ENCODE assay signal across 8 cellular contexts in the genomic region with DNA sequence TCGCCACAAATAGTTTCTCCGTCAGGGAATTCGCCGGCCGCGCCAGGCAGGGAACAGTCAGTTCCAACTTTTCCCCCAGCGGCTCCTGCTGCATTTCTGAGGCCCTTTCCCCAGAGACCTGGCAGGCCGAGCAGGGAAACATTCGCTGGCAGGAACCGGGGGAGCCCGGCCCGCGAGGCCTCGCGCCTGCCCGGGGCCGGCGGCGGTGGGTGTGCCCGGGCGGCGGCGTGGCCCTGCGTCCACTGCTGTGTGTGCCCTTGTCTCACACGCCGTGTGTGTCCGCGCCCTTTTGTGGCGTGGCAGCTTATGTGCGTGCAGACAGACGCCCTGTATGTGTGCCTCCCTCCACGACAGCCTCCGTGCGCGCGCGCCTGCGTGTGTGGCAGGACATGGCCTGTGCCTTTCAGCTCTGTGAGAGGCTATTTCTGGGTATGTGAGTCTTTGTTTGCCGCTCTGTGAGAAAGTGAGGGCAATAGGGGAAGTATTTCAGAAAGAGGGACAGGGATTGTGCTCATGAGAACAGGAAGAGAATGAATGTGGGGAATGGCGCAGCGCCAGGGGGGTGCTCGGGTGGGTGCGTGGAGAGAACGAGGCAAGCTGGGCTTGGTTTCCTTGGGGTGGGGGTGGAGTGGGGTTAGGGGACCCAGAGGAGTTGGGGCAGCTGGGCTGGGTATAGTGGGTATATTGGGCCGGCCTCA. TPM values are rescaled to one million over a fixed set of nuclear protein-coding genes. Genes with fewer than 3 reads are reported as not detected.
DNase-seq lines count a peak whose midpoint lies in the region; ATAC-seq and TF ChIP-seq lines count a peak whose summit lies in the region.

No MANE protein-coding gene starts in this region.

- POLR2A ChIA-PET in CD8-positive, alpha-beta memory T cell (lab: Charles Lee) = no interaction called here

- H3K4me2 ChIP-seq in KMS-11 = peak overlapping the region; percentile 66

- peaks cover 34 to 63% (median 38%) of the 10 kb centered on the region in 3 donors for H3K4me1 Mint-ChIP-seq in CD8-positive, alpha-beta memory T cell
- H3K4me1 Mint-ChIP-seq in activated T-helper 2 cell treated with anti-CD3 and anti-CD28 coated beads, Interferon-gamma antibody, Interleukin-2, Interleukin-4, amounts not matched to agents 10 μg/mL and 5 μg/mL and 100 μg/mL, durations not matched to agents 14 hours and 24 hours and 36 hours (ENCODE audit: low read depth) = peaks cover 13% of the 10 kb centered on the region
- peaks cover 26 to 58% of the 10 kb centered on the region in 2 donors for H3K4me1 Mint-ChIP-seq in natural killer cell

- H3K36me3 ChIP-seq in CD8-positive, alpha-beta memory T cell (ENCODE audit: insufficient read depth, low read length) = no peaks in the 10 kb centered on the region
- H3K36me3 ChIP-seq in KMS-11 (ENCODE audit: insufficient read depth) (no peaks in the 10 kb centered on the region), aorta (ENCODE audit: control insufficient read depth in 1 of 2, insufficient read depth in 2 of 2, low read length in 1 of 2) (no peaks in the 10 kb centered on the region)

- H3K27me3 Mint-ChIP-seq in CD8-positive, alpha-beta memory T cell = peaks cover 27 to 38% of the 10 kb centered on the region in 2 donors
- peaks cover 73% of the 10 kb centered on the region for H3K27me3 Mint-ChIP-seq in activated T-helper 2 cell treated with anti-CD3 and anti-CD28 coated beads, Interferon-gamma antibody, Interleukin-2, Interleukin-4, amounts not matched to agents 10 μg/mL and 5 μg/mL and 100 μg/mL, durations not matched to agents 14 hours and 24 hours and 36 hours (ENCODE audit: low read depth)
- peaks cover 29 to 58% of the 10 kb centered on the region in 2 donors for H3K27me3 Mint-ChIP-seq in natural killer cell (ENCODE audit: low read depth in 2 of 2)

- H3K4me3 ChIP-seq in CD8-positive, alpha-beta memory T cell (ENCODE audit: low read length) = no peak overlapping the region
- H3K4me3 ChIP-seq in KMS-11 (IDR thresholded peaks at IDR 0.05; ENCODE audit: insufficient read depth, low read depth, low read length) (no peak overlapping the region), fibroblast of pulmonary artery (replicated peaks; ENCODE audit: low read depth, low read length) (peak overlapping the region; percentile 72), aorta (ENCODE audit: low read length in 2 of 2) (peak overlapping the region; percentile 60 to 88)

- H3K79me2 ChIP-seq in KMS-11 (ENCODE audit: insufficient read depth, low read depth) = no peaks in the 10 kb centered on the region

- no peak for TF ChIP-seq CTCF in KMS-11 (conservative IDR thresholded peaks at IDR 0.05; ENCODE audit: low read depth, low read length)
- no peak for TF ChIP-seq CTCF in fibroblast of pulmonary artery (IDR thresholded peaks at IDR 0.05; ENCODE audit: low read length, missing control alignments)
- no peak for TF ChIP-seq CTCF in natural killer cell (IDR thresholded peaks at IDR 0.05)

- no peaks in the 10 kb centered on the region for H4K20me1 ChIP-seq in KMS-11 (ENCODE audit: insufficient read depth)

- H2AFZ ChIP-seq in KMS-11 (ENCODE audit: low read depth) = peak overlapping the region; percentile 55

- H3K36me3 Mint-ChIP-seq in CD8-positive, alpha-beta memory T cell = no peaks in the 10 kb centered on the region
- no peaks in the 10 kb centered on the region for H3K36me3 Mint-ChIP-seq in activated T-helper 2 cell treated with anti-CD3 and anti-CD28 coated beads, Interferon-gamma antibody, Interleukin-2, Interleukin-4, amounts not matched to agents 10 μg/mL and 5 μg/mL and 100 μg/mL, durations not matched to agents 14 hours and 24 hours and 36 hours (ENCODE audit: low read depth)
- H3K36me3 Mint-ChIP-seq in natural killer cell = no peaks in the 10 kb centered on the region

- H3K27ac ChIP-seq in CD8-positive, alpha-beta memory T cell (ENCODE audit: low read depth, low read length) = no peak overlapping the region
- H3K27ac ChIP-seq in KMS-11 = no peak overlapping the region
- H3K27ac ChIP-seq in aorta (ENCODE audit: low read depth in 1 of 2, low read length in 2 of 2) = peak overlapping the region; percentile 61 to 95

- peaks cover 35% of the 10 kb centered on the region for H3K27me3 ChIP-seq in CD8-positive, alpha-beta memory T cell (ENCODE audit: insufficient read depth, low read length, poor library complexity, severe bottlenecking)
- H3K27me3 ChIP-seq in KMS-11 (ENCODE audit: insufficient read depth, low read depth) (peaks cover 95% of the 10 kb centered on the region), aorta (ENCODE audit: control insufficient read depth in 1 of 2, insufficient read depth in 2 of 2, low read length in 1 of 2) (no peaks in the 10 kb centered on the region)

- ATAC-seq in natural killer cell = peak in 2 of 3 donors; percentile 18 to 28
- ATAC-seq in aorta (ENCODE audit: low FRiP score) = peak; percentile 36
- ATAC-seq in HG03432 (IDR thresholded peaks at IDR 0.05; ENCODE audit: unreplicated experiment) = no peak

- CTCF ChIA-PET in CD8-positive, alpha-beta memory T cell (lab: Charles Lee) = no interaction called here

- 1% methylated on average over 45 of the region's 45 CpGs for WGBS in aorta, 2 donors

- peaks cover 34% of the 10 kb centered on the region for H3K4me1 ChIP-seq in CD8-positive, alpha-beta memory T cell (ENCODE audit: insufficient read depth, low read length)
- peaks cover 16% of the 10 kb centered on the region for H3K4me1 ChIP-seq in KMS-11 (ENCODE audit: low read depth, poor library complexity, severe bottlenecking)
- no peaks in the 10 kb centered on the region for H3K4me1 ChIP-seq in aorta (ENCODE audit: control insufficient read depth in 1 of 2, insufficient read depth in 2 of 2, low read length in 2 of 2)

- peak overlapping the region in 3 of 8 donors; percentile 17 to 85 (median 67) for H3K27ac Mint-ChIP-seq in CD8-positive, alpha-beta memory T cell
- no peak overlapping the region for H3K27ac Mint-ChIP-seq in activated T-helper 2 cell treated with anti-CD3 and anti-CD28 coated beads, Interferon-gamma antibody, Interleukin-2, Interleukin-4, amounts not matched to agents 10 μg/mL and 5 μg/mL and 100 μg/mL, durations not matched to agents 14 hours and 24 hours and 36 hours
- H3K27ac Mint-ChIP-seq in natural killer cell = peak overlapping the region in 1 of 2 donors; percentile 50

- no peaks in the 10 kb centered on the region for H3K9me3 ChIP-seq in CD8-positive, alpha-beta memory T cell (ENCODE audit: low read length)
- no peaks in the 10 kb centered on the region for H3K9me3 ChIP-seq in aorta (ENCODE audit: control insufficient read depth, low read length)

- H3K4me3 Mint-ChIP-seq in CD8-positive, alpha-beta memory T cell = peak overlapping the region; percentile 42 to 90 (median 56)
- peak overlapping the region; percentile 58 for H3K4me3 Mint-ChIP-seq in activated T-helper 2 cell treated with anti-CD3 and anti-CD28 coated beads, Interferon-gamma antibody, Interleukin-2, Interleukin-4, amounts not matched to agents 10 μg/mL and 5 μg/mL and 100 μg/mL, durations not matched to agents 14 hours and 24 hours and 36 hours (ENCODE audit: low read depth)
- H3K4me3 Mint-ChIP-seq in natural killer cell = peak overlapping the region; percentile 72

- intact Hi-C loops in activated T-helper 2 cell treated with anti-CD3 and anti-CD28 coated beads, Interferon-gamma antibody, Interleukin-2, Interleukin-4, amounts not matched to agents 10 μg/mL and 5 μg/mL and 100 μg/mL, durations not matched to agents 14 hours and 24 hours and 36 hours (cut with micrococcal nuclease) = loop anchor here (5.0 kb wide), 1 partner anchor 82 kb away; the partner anchor contains the start of gene GBX1
- intact Hi-C loops in natural killer cell (cut with micrococcal nuclease) (no loop called here), aorta (cut with DNase I) (loop anchor here in 1 of 2 donors (5.0 to 10.0 kb wide), 2 partner anchors 167 to 506 kb away; partner anchors contain the start of genes FASTK and TMUB1)

- peak in 2 of 5 donors; percentile 24 to 40 for DNase-seq in CD8-positive, alpha-beta memory T cell
- DNase-seq in activated T-helper 2 cell treated with anti-CD3 and anti-CD28 coated beads, Interferon-gamma antibody, Interleukin-2, Interleukin-4, amounts not matched to agents 10 μg/mL and 5 μg/mL and 100 μg/mL, durations not matched to agents 14 hours and 24 hours and 36 hours (ENCODE audit: low spot score) = no peak
- DNase-seq in fibroblast of pulmonary artery (ENCODE audit: low read depth) (peak; percentile 64), natural killer cell (no peak), aorta (peak; percentile 84 to 90), NCI-H1930 (lab: John Stamatoyannopoulos, UW) (no peak)

- no peak overlapping the region for H3K9ac ChIP-seq in KMS-11

- H3K9me3 Mint-ChIP-seq in CD8-positive, alpha-beta memory T cell = no peaks in the 10 kb centered on the region
- H3K9me3 Mint-ChIP-seq in activated T-helper 2 cell treated with anti-CD3 and anti-CD28 coated beads, Interferon-gamma antibody, Interleukin-2, Interleukin-4, amounts not matched to agents 10 μg/mL and 5 μg/mL and 100 μg/mL, durations not matched to agents 14 hours and 24 hours and 36 hours = no peaks in the 10 kb centered on the region
- H3K9me3 Mint-ChIP-seq in natural killer cell = no peaks in the 10 kb centered on the region

RNA-seq across cellular contexts. Expression of gene SMARCD3, which starts 0.7 kb away (rescaled TPM):
- 1 to 10 TPM; 1.8 to 2.1 TPM for total RNA-seq in CD8-positive, alpha-beta memory T cell
- polyA plus RNA-seq in CD8-positive, alpha-beta memory T cell = 5.7 TPM
- total RNA-seq in activated T-helper 2 cell treated with anti-CD3 and anti-CD28 coated beads, Interferon-gamma antibody, Interleukin-2, Interleukin-4, amounts not matched to agents 10 μg/mL and 5 μg/mL and 100 μg/mL, durations not matched to agents 14 hours and 24 hours and 36 hours = 2.9 and 3.3 TPM in 2 replicates
- 1 to 10 TPM; 3.1 to 8.7 (median 6.5) TPM for total RNA-seq in natural killer cell
- total RNA-seq in aorta = 10 to 100 TPM; 52.4 to 84.4 TPM
- 100 to 1,000 TPM in 1 of 2 donors, 10 to 100 TPM in 1; 48.5 to 182 TPM for polyA plus RNA-seq in aorta

RNA-seq across cellular contexts. Expression of gene CHPF2, which starts 16.9 kb away (rescaled TPM):
- 10 to 100 TPM; 36.6 to 37.0 TPM for total RNA-seq in CD8-positive, alpha-beta memory T cell
- 31.3 TPM for polyA plus RNA-seq in CD8-positive, alpha-beta memory T cell
- total RNA-seq in activated T-helper 2 cell treated with anti-CD3 and anti-CD28 coated beads, Interferon-gamma antibody, Interleukin-2, Interleukin-4, amounts not matched to agents 10 μg/mL and 5 μg/mL and 100 μg/mL, durations not matched to agents 14 hours and 24 hours and 36 hours = 43.8 and 46.0 TPM in 2 replicates
- total RNA-seq in natural killer cell (10 to 100 TPM; 47.0 to 51.6 (median 48.6) TPM), aorta (10 to 100 TPM; 49.1 to 51.6 TPM)
- polyA plus RNA-seq in aorta = 10 to 100 TPM in 1 of 2 donors, 1 to 10 TPM in 1; 7.8 to 53.5 TPM

RNA-seq across cellular contexts. Expression of gene ABCF2, which starts 22.2 kb away (rescaled TPM):
- 10 to 100 TPM; 86.5 to 95.1 TPM for total RNA-seq in CD8-positive, alpha-beta memory T cell
- polyA plus RNA-seq in CD8-positive, alpha-beta memory T cell = 36.7 TPM
- 63.4 and 69.2 TPM in 2 replicates for total RNA-seq in activated T-helper 2 cell treated with anti-CD3 and anti-CD28 coated beads, Interferon-gamma antibody, Interleukin-2, Interleukin-4, amounts not matched to agents 10 μg/mL and 5 μg/mL and 100 μg/mL, durations not matched to agents 14 hours and 24 hours and 36 hours
- total RNA-seq in natural killer cell = 10 to 100 TPM; 12.1 to 26.1 (median 17.6) TPM
- 10 to 100 TPM; 15.8 to 25.8 TPM for total RNA-seq in aorta
- 10 to 100 TPM; 14.3 to 15.9 TPM for polyA plus RNA-seq in aorta

RNA-seq across cellular contexts. Expression of gene H2BK1, which starts 38.9 kb away (rescaled TPM):
- under 1 TPM in 1 of 2 experiments, not detected in 1; 0.57 TPM for total RNA-seq in CD8-positive, alpha-beta memory T cell
- polyA plus RNA-seq in CD8-positive, alpha-beta memory T cell = not detected
- total RNA-seq in activated T-helper 2 cell treated with anti-CD3 and anti-CD28 coated beads, Interferon-gamma antibody, Interleukin-2, Interleukin-4, amounts not matched to agents 10 μg/mL and 5 μg/mL and 100 μg/mL, durations not matched to agents 14 hours and 24 hours and 36 hours = not detected in 2 replicates
- total RNA-seq in natural killer cell (1 to 10 TPM in 1 of 3 donors, not detected in 2; 2.5 TPM), aorta (1 to 10 TPM in 1 of 2 donors, not detected in 1; 2.2 TPM)
- not detected for polyA plus RNA-seq in aorta

Comparison
In these comparisons a context has a peak if more than half of its experiments do, and no peak if none do; other contexts are left out.
1. DNase-seq: peak in fibroblast of pulmonary artery (single experiment) and aorta (2 of 2); none in activated T-helper 2 cell treated with anti-CD3 and anti-CD28 coated beads, Interferon-gamma antibody, Interleukin-2, Interleukin-4, amounts not matched to agents 10 μg/mL and 5 μg/mL and 100 μg/mL, durations not matched to agents 14 hours and 24 hours and 36 hours (single experiment), natural killer cell (single experiment) and NCI-H1930 (0 of 2).
2. H3K27ac ChIP-seq: peak in aorta (2 of 2); none in CD8-positive, alpha-beta memory T cell (single experiment) and KMS-11 (single experiment).
3. H3K4me3 ChIP-seq: peak in fibroblast of pulmonary artery (single experiment) and aorta (2 of 2); none in CD8-positive, alpha-beta memory T cell (single experiment) and KMS-11 (single experiment).
4. RNA of gene SMARCD3, which starts 0.7 kb away (total RNA-seq): 52.4 to 84.4 TPM in aorta; 3.1 to 8.7 TPM in natural killer cell, 2.9 to 3.3 TPM in activated T-helper 2 cell treated with anti-CD3 and anti-CD28 coated beads, Interferon-gamma antibody, Interleukin-2, Interleukin-4, amounts not matched to agents 10 μg/mL and 5 μg/mL and 100 μg/mL, durations not matched to agents 14 hours and 24 hours and 36 hours and 1.8 to 2.1 TPM in CD8-positive, alpha-beta memory T cell; every median in the first group is over 4 times any median in the second.
5. Peak in every context shown above with its lines, with median percentiles within 50 percentile points of each other: H3K4me3 Mint-ChIP-seq.